ENCODE assay signal across 9 cellular contexts in the genomic region with DNA sequence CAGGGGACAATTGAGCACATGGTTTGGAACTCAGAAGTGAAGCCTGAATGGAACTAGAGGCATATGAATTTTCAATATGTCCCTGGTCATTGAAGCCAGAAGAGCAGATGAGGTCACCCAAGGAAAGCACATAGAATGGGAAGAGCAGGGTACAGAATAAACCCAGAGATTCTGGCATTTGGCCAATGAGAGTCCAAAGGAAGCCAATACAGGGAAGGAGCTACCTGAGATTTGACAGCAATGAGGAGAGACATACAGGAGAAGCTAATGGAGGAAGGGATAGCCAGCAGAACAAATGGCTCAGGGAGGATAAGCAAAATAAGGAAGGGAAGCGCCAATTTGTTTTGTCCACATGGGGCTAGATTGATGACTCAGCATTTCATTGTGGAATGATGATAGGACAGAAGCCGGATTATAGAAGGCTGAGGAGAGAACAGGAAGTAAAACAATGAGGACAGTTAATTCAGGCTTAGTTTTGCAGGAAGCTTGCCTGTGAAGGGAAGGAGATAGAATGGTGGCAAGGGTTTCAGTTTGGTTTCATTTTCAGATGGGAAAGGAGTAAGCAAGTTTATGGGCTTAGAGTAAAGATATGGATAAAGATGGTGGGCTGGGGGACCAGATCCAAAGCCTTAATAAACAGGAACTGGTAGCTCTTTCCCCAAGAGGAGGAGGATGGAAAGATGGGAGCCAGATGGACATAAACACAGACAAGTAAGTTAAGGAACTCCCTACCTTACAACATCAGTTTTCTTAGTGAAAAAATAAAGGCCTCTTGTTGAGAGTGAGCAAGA. TPM values are rescaled to one million over a fixed set of nuclear protein-coding genes. Genes with fewer than 3 reads are reported as not detected.
DNase-seq lines count a peak whose midpoint lies in the region; ATAC-seq, FAIRE-seq and TF ChIP-seq lines count a peak whose summit lies in the region.
"Had no signal": no experiment of that assay in that cellular context is flagged by ENCODE, and none has a peak within 500 bp of the region (broad histone marks: within the 10 kb centered on the region; RNA-seq: fewer than 3 reads in every experiment).

No MANE protein-coding gene starts in this region.

- DNase-seq in NB4 (ENCODE audit: low read depth) (peak; percentile 47), bronchial epithelial cell (ENCODE audit: low read depth) (peak; percentile 36), mucosa of descending colon (peak in 1 of 3 donors; percentile 32), omental fat pad (ENCODE audit: low spot score) (no peak), gastrocnemius medialis (no peak), cerebellar nuclear complex (lab: John Stamatoyannopoulos, UW) (no peak)
- DNase-seq: T-helper 9 cell had no signal

- no peaks in the 10 kb centered on the region; the same call in 1 of the 2 replicates for H3F3A ChIP-seq in DOHH2 (ENCODE audit: control insufficient read depth, insufficient read depth)

- peak overlapping the region; percentile 43 for H3K4me2 ChIP-seq in DOHH2 (ENCODE audit: low read length)

- intact Hi-C loops in mucosa of descending colon (cut with DNase I, micrococcal nuclease), result no loop called here
- intact Hi-C loops in gastrocnemius medialis (cut with DNase I; ENCODE audit: low total_unique reads), result loop anchor here (10.0 kb wide), 3 partner anchors 250 to 520 kb away; a partner anchor contains a TSS

- peaks cover 8% of the 10 kb centered on the region; the same call in 1 of the 2 replicates for H4K20me1 ChIP-seq in DOHH2 (ENCODE audit: control insufficient read depth, insufficient read depth, low read depth, low read length)

- no peak for FAIRE-seq in bronchial epithelial cell (lab: Jason Lieb, UNC)

- no peaks in the 10 kb centered on the region for H3K27me3 ChIP-seq in DOHH2 (ENCODE audit: control insufficient read depth, low read length)
- no peaks in the 10 kb centered on the region for H3K27me3 ChIP-seq in bronchial epithelial cell (ENCODE audit: control insufficient read depth, insufficient read depth, low read length)
- no peaks in the 10 kb centered on the region for H3K27me3 ChIP-seq in gastrocnemius medialis

- TF ChIP-seq POLR2A in NB4 (IDR thresholded peaks at IDR 0.05; ENCODE audit: extremely low read depth, insufficient read length), result no peak
- no peak for TF ChIP-seq POLR2A in gastrocnemius medialis (IDR thresholded peaks at IDR 0.05)

- in situ Hi-C loops in gastrocnemius medialis (cut with MboI; ENCODE audit: low sequenced_read_pairs in 4 of 4), result no loop called here

- peaks cover 17% of the 10 kb centered on the region for H3K79me2 ChIP-seq in DOHH2 (ENCODE audit: control insufficient read depth, low read length)

- no peak for TF ChIP-seq CTCF in DOHH2 (IDR thresholded peaks at IDR 0.05; ENCODE audit: low read depth, low read length, poor library complexity, severe bottlenecking)
- TF ChIP-seq CTCF in NB4 (IDR thresholded peaks at IDR 0.05; ENCODE audit: low read depth, low read length), result no peak
- TF ChIP-seq CTCF in bronchial epithelial cell (IDR thresholded peaks at IDR 0.05; ENCODE audit: insufficient read depth, low read length, severe bottlenecking), result no peak
- no peak for TF ChIP-seq CTCF in mucosa of descending colon (IDR thresholded peaks at IDR 0.05)
- TF ChIP-seq CTCF in omental fat pad (IDR thresholded peaks at IDR 0.05), result no peak
- TF ChIP-seq CTCF in gastrocnemius medialis (IDR thresholded peaks at IDR 0.05 in 4 of 5, conservative IDR thresholded peaks at IDR 0.05 in 1 of 5), result no peak

- H3K27ac ChIP-seq in DOHH2 (ENCODE audit: low read depth, low read length) (no peak overlapping the region), gastrocnemius medialis (no peak overlapping the region)

- no peaks in the 10 kb centered on the region for H3K9me2 ChIP-seq in DOHH2 (replicated peaks; ENCODE audit: control insufficient read depth, low read length)

- H3K36me3 ChIP-seq in DOHH2 (ENCODE audit: control insufficient read depth, low read length), result no peaks in the 10 kb centered on the region
- no peaks in the 10 kb centered on the region for H3K36me3 ChIP-seq in bronchial epithelial cell (ENCODE audit: control insufficient read depth, insufficient read depth, low read length)
- no peaks in the 10 kb centered on the region for H3K36me3 ChIP-seq in mucosa of descending colon (ENCODE audit: low read depth)
- H3K36me3 ChIP-seq in gastrocnemius medialis, result no peaks in the 10 kb centered on the region

- H3K9me3 ChIP-seq in DOHH2 (ENCODE audit: control insufficient read depth, insufficient read depth, low read length) (no peaks in the 10 kb centered on the region), mucosa of descending colon (no peaks in the 10 kb centered on the region), gastrocnemius medialis (no peaks in the 10 kb centered on the region)

- peak; percentile 37 for ATAC-seq in mucosa of descending colon
- no peak for ATAC-seq in GM18519 (IDR thresholded peaks at IDR 0.05; ENCODE audit: low FRiP score, unreplicated experiment)
- ATAC-seq in omental fat pad (ENCODE audit: low FRiP score), result no peak
- no peak for ATAC-seq in gastrocnemius medialis

- peak overlapping the region; percentile 29; the same call in 1 of the 2 replicates for H3K4me3 ChIP-seq in DOHH2 (ENCODE audit: low read length)
- no peak overlapping the region for H3K4me3 ChIP-seq in NB4 (ENCODE audit: low read depth, low read length)
- no peak overlapping the region for H3K4me3 ChIP-seq in bronchial epithelial cell (ENCODE audit: low read depth, low read length)
- no peak overlapping the region for H3K4me3 ChIP-seq in mucosa of descending colon
- no peak overlapping the region for H3K4me3 ChIP-seq in gastrocnemius medialis

- H3K4me1 ChIP-seq in DOHH2 (ENCODE audit: control insufficient read depth, low read length) (peaks cover 24% of the 10 kb centered on the region), mucosa of descending colon (ENCODE audit: low read depth) (peaks cover 10% of the 10 kb centered on the region), gastrocnemius medialis (peaks cover 7 to 11% of the 10 kb centered on the region in 2 donors)

RNA-seq across cellular contexts. Expression of a gene that starts 3.2 kb away (rescaled TPM):
- total RNA-seq in bronchial epithelial cell (12.9 and 13.2 TPM in 2 replicates), mucosa of descending colon (10 to 100 TPM; 39.0 to 63.9 (median 44.2) TPM), omental fat pad (10 to 100 TPM; 18.3 to 35.9 (median 32.4) TPM), gastrocnemius medialis (10 to 100 TPM in 2 of 4 donors, 1 to 10 TPM in 2; 6.4 to 14.0 (median 10.2) TPM)

Comparison
In these comparisons a context has a peak if more than half of its experiments do, and no peak if none do; other contexts are left out.
1. DNase-seq: peak in NB4 (single experiment) and bronchial epithelial cell (single experiment); none in omental fat pad (single experiment), gastrocnemius medialis (0 of 2) and cerebellar nuclear complex (0 of 2).